Comparison of ENCODE assay signal across 8 cellular contexts in the genomic region with DNA sequence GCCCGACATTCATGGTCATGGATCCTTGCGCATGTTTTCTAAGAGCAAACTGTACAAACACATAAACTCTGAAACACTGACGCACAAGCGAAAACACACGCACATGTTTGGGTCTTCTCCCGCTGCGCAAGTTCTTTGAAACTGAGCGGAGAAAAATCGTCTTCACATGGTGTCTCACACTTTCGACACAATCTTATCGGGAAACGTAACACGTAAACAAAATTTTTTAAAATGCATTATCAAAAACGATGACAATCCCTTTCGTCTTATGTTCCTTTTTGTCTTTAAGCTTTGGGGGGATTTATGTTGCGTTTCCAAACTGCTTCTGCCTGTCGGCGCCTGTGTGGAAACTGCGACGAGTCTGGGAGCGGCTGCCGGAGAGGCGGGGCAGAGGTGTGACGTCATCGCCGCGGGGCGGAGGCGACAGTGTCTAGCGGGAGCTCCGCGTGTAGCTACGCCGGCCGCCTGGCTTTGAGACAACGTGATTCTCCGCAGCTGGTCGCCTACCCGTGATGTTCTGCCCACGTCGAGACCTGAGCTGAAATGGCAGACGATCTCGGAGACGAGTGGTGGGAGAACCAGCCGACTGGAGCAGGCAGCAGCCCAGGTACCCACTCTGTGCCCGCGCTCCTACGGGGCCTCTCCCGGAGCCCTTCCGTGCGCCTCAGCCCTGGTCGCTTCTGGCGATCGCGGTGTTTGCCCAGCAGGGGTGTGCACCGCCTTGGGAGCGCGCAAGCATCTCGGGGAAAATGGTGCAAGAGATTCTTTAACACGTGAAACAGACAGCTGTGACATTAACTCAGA. TPM values are rescaled to one million over a fixed set of nuclear protein-coding genes. Genes with fewer than 3 reads are reported as not detected.
DNase-seq lines count a peak whose midpoint lies in the region; ATAC-seq and TF ChIP-seq lines count a peak whose summit lies in the region.

Gene CMSS1 (plus strand): TSS at position 426 of the 804 bp plus-strand sequence.

- no peaks in the 10 kb centered on the region for H3K27me3 Mint-ChIP-seq in WTC11 (ENCODE audit: low read depth)
- H3K27me3 Mint-ChIP-seq in immature natural killer cell (ENCODE audit: low read depth in 3 of 3): peaks cover 6 to 13% (median 12%) of the 10 kb centered on the region in 3 donors

- 0 out of 2 replicates have a peak, but pooled peaks cover 3% of the 10 kb centered on the region for H3K36me3 Mint-ChIP-seq in WTC11
- H3K36me3 Mint-ChIP-seq in immature natural killer cell: peaks cover 0 to 4% (median 0%) of the 10 kb centered on the region in 3 donors

- no peaks in the 10 kb centered on the region for H3K9me3 Mint-ChIP-seq in WTC11
- no peaks in the 10 kb centered on the region for H3K9me3 Mint-ChIP-seq in immature natural killer cell

- H3K4me1 Mint-ChIP-seq in WTC11: peaks cover 18% of the 10 kb centered on the region
- peaks cover 25 to 28% of the 10 kb centered on the region in 2 donors for H3K4me1 Mint-ChIP-seq in immature natural killer cell

- H3K27ac Mint-ChIP-seq in WTC11 (peak within 1 kb of the TSS; percentile 95), immature natural killer cell (peak within 1 kb of the TSS; percentile 96 to 100 (median 99))

- CTCF ChIA-PET in WTC11 (lab: Charles Lee): interaction anchor here (1.0 to 1.8 kb wide), 5 partner anchors 9 to 443 kb away, joined by 3 to 9 read pairs (median 7); partner anchors contain the start of gene TBC1D23

- TF ChIP-seq CTCF in AG09309 (IDR thresholded peaks at IDR 0.05; ENCODE audit: control insufficient read depth, insufficient read depth, low read depth, low read length, missing control alignments): peak; percentile 28
- TF ChIP-seq CTCF in WTC11 (IDR thresholded peaks at IDR 0.05): no peak
- peak; percentile 34 for TF ChIP-seq CTCF in cardiac fibroblast (IDR thresholded peaks at IDR 0.05; ENCODE audit: low read depth, low read length)

- ATAC-seq in GM18909 (IDR thresholded peaks at IDR 0.05; ENCODE audit: poor library complexity, unreplicated experiment) (peak; percentile 99), HG03175 (IDR thresholded peaks at IDR 0.05; ENCODE audit: unreplicated experiment) (peak; percentile 98), WTC11 (peak; percentile 94)

- H3K4me3 ChIP-seq in AG09309 (ENCODE audit: control insufficient read depth, low read depth, low read length): peak within 1 kb of the TSS; percentile 81
- peak within 1 kb of the TSS; percentile 84 to 87 for H3K4me3 ChIP-seq in cardiac fibroblast (replicated peaks in 1 of 2; ENCODE audit: low read depth in 2 of 2, low read length in 2 of 2)

- POLR2A ChIA-PET in WTC11 (lab: Charles Lee): interaction anchor here (1.0 kb wide), 1 partner anchor 443 kb away, joined by 3 read pairs; the partner anchor contains the start of gene TBC1D23

- H3K4me3 Mint-ChIP-seq in WTC11 (peak within 1 kb of the TSS; percentile 83), immature natural killer cell (peak within 1 kb of the TSS; percentile 94 to 100 (median 97))

- peak; percentile 42 for DNase-seq in AG09309 (ENCODE audit: low read depth)
- peak; percentile 88 for DNase-seq in NCI-H226
- peak; percentile 94 for DNase-seq in WTC11 (ENCODE audit: low spot score)
- DNase-seq in cardiac fibroblast (ENCODE audit: low read depth in 2 of 2): peak; percentile 95 to 96
- peak; percentile 93 to 96 (median 95) for DNase-seq in immature natural killer cell
- peak; percentile 73 for DNase-seq in smooth muscle cell of the brain vasculature (ENCODE audit: low read depth, low spot score)

TF ChIP-seq in WTC11, 78 proteins besides CTCF, POLR2A, EP300 and RAD21 (continues in another document):
- TF ChIP-seq EMX1 (CRISPR knock-in tag; IDR thresholded peaks at IDR 0.05) (no peak), TEAD4 (CRISPR knock-in tag; IDR thresholded peaks at IDR 0.05) (no peak), ZNF317 (CRISPR knock-in tag; IDR thresholded peaks at IDR 0.05; ENCODE audit: borderline replicate concordance, low read depth) (no peak), IRF2 (CRISPR knock-in tag; IDR thresholded peaks at IDR 0.05; ENCODE audit: borderline replicate concordance, low read depth) (no peak), FOXK1 (CRISPR knock-in tag; IDR thresholded peaks at IDR 0.05) (peak; percentile 90), CDX4 (CRISPR knock-in tag; IDR thresholded peaks at IDR 0.05; ENCODE audit: borderline replicate concordance) (no peak), ATF6 (CRISPR knock-in tag; IDR thresholded peaks at IDR 0.05) (no peak), TP53 (CRISPR knock-in tag; IDR thresholded peaks at IDR 0.05) (no peak), HMGXB4 (CRISPR knock-in tag; IDR thresholded peaks at IDR 0.05) (0 out of 2 replicates have a peak, but pooled peaks have one; percentile 36), RORB (CRISPR knock-in tag; IDR thresholded peaks at IDR 0.05) (no peak)
- TF ChIP-seq, protein P1, sequence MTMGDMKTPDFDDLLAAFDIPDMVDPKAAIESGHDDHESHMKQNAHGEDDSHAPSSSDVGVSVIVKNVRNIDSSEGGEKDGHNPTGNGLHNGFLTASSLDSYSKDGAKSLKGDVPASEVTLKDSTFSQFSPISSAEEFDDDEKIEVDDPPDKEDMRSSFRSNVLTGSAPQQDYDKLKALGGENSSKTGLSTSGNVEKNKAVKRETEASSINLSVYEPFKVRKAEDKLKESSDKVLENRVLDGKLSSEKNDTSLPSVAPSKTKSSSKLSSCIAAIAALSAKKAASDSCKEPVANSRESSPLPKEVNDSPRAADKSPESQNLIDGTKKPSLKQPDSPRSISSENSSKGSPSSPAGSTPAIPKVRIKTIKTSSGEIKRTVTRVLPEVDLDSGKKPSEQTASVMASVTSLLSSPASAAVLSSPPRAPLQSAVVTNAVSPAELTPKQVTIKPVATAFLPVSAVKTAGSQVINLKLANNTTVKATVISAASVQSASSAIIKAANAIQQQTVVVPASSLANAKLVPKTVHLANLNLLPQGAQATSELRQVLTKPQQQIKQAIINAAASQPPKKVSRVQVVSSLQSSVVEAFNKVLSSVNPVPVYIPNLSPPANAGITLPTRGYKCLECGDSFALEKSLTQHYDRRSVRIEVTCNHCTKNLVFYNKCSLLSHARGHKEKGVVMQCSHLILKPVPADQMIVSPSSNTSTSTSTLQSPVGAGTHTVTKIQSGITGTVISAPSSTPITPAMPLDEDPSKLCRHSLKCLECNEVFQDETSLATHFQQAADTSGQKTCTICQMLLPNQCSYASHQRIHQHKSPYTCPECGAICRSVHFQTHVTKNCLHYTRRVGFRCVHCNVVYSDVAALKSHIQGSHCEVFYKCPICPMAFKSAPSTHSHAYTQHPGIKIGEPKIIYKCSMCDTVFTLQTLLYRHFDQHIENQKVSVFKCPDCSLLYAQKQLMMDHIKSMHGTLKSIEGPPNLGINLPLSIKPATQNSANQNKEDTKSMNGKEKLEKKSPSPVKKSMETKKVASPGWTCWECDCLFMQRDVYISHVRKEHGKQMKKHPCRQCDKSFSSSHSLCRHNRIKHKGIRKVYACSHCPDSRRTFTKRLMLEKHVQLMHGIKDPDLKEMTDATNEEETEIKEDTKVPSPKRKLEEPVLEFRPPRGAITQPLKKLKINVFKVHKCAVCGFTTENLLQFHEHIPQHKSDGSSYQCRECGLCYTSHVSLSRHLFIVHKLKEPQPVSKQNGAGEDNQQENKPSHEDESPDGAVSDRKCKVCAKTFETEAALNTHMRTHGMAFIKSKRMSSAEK (CRISPR knock-in tag; IDR thresholded peaks at IDR 0.05; ENCODE audit: borderline replicate concordance): peak; percentile 27; the same call in 1 of the 2 replicates

RNA-seq across cellular contexts. Expression of gene CMSS1, which starts in this region (rescaled TPM):
- 57.7 to 70.6 TPM (median 61.7 TPM) in 3 replicates for total RNA-seq in WTC11 (2021)
- 10 to 100 TPM; 12.1 to 13.4 (median 12.8) TPM for polyA plus RNA-seq in immature natural killer cell

Comparison
In these comparisons a context has a peak if more than half of its experiments do, and no peak if none do; other contexts are left out.
1. Peak in every context shown above with its lines: DNase-seq, ATAC-seq and H3K4me3 ChIP-seq.
2. DNase-seq: peak in every context shown above with its lines; median percentile 96 in cardiac fibroblast; 95 in immature natural killer cell; 94 in WTC11; 88 in NCI-H226; 73 in smooth muscle cell of the brain vasculature; 42 in AG09309.